ENCODE assay signal across 9 cellular contexts in genomic region chr1:39690943-39691382, GRCh38. TPM values are rescaled to one million over a fixed set of nuclear protein-coding genes. Genes with fewer than 3 reads are reported as not detected.
DNase-seq lines count a peak whose midpoint lies in the region; ATAC-seq and TF ChIP-seq lines count a peak whose summit lies in the region.
"Had no signal": no experiment of that assay in that cellular context is flagged by ENCODE, and none has a peak within 500 bp of the region (broad histone marks: within the 10 kb centered on the region; RNA-seq: fewer than 3 reads in every experiment).

No MANE protein-coding gene starts in this region.

- TF ChIP-seq CTCF in A673 (conservative IDR thresholded peaks at IDR 0.05; ENCODE audit: low read depth, low read length) (no peak), GM23338 (conservative IDR thresholded peaks at IDR 0.05; ENCODE audit: low read depth in 2 of 2) (no peak), ascending aorta (IDR thresholded peaks at IDR 0.05) (no peak)

- BruUV-seq in A673 (replicated peaks; lab: Mats Ljungman, UMichigan) = no TSS peak

- intact Hi-C loops in A673 (cut with micrococcal nuclease; ENCODE audit: unreplicated experiment) (no loop called here), ascending aorta (cut with DNase I) (no loop called here)
- intact Hi-C loops in naive thymus-derived CD4-positive, alpha-beta T cell (cut with micrococcal nuclease) = loop anchor here (1.0 to 5.0 kb wide), 9 partner anchors 10 to 841 kb away; partner anchors contain the start of genes PPIE (in 2 of the 2), CAP1 (in 1 of the 2), MYCBP (in 1 of the 2) and MYCL (in 1 of the 2)

- POLR2A ChIA-PET in A673 (lab: Charles Lee; ENCODE audit: low non-redundant PET) = interaction anchor here (0.6 kb wide), 1 partner anchor 17 kb away, joined by 3 read pairs; no protein-coding TSS in a partner anchor
- POLR2A ChIA-PET in naive thymus-derived CD4-positive, alpha-beta T cell (lab: Charles Lee) = interaction anchor here (0.6 to 6.2 kb wide), 7 partner anchors 9 to 48 kb away, joined by 3 to 76 read pairs (median 11); partner anchors contain the start of genes NT5C1A and PPIE

- H4K20me1 ChIP-seq in GM23338 (replicated peaks; ENCODE audit: insufficient read depth) = 0 out of 2 replicates have a peak, but pooled peaks cover 13% of the 10 kb centered on the region

- CTCF ChIA-PET in A673 (lab: Charles Lee) = interaction anchor here (1.0 kb wide), 2 partner anchors 11 to 84 kb away, joined by 3 to 4 read pairs; no protein-coding TSS in a partner anchor
- CTCF ChIA-PET in naive thymus-derived CD4-positive, alpha-beta T cell (lab: Charles Lee) = interaction anchor here (0.5 to 2.5 kb wide), 4 partner anchors 18 to 1233 kb away, joined by 3 to 19 read pairs (median 4); partner anchors contain the start of gene NT5C1A

- H3K27me3 Mint-ChIP-seq in GM23338 (ENCODE audit: insufficient read depth, low read depth, poor library complexity) = peaks cover 97% of the 10 kb centered on the region
- peaks cover 0 to 65% (median 13%) of the 10 kb centered on the region in 5 donors for H3K27me3 Mint-ChIP-seq in naive thymus-derived CD4-positive, alpha-beta T cell

- ATAC-seq in GM23338 (no peak), GM21526 (IDR thresholded peaks at IDR 0.05; ENCODE audit: low FRiP score, unreplicated experiment) (no peak), GM21576 (IDR thresholded peaks at IDR 0.05; ENCODE audit: unreplicated experiment) (no peak)
- ATAC-seq in naive thymus-derived CD4-positive, alpha-beta T cell = no peak

- H3K4me1 ChIP-seq in A673 (ENCODE audit: insufficient read depth, low read length, poor library complexity, severe bottlenecking) (peaks cover 11% of the 10 kb centered on the region), GM23338 (ENCODE audit: insufficient read depth) (no peaks in the 10 kb centered on the region; the same call in 1 of the 2 replicates), ascending aorta (peaks cover 4 to 15% of the 10 kb centered on the region in 2 donors)
- H3K4me1 ChIP-seq in naive thymus-derived CD4-positive, alpha-beta T cell (ENCODE audit: control insufficient read depth in 2 of 2, insufficient read depth in 2 of 2, low read length in 2 of 2) = peaks cover 21 to 36% of the 10 kb centered on the region in 2 donors

- H3K4me1 Mint-ChIP-seq in GM23338 = peaks cover 14% of the 10 kb centered on the region
- peaks cover 22 to 48% (median 28%) of the 10 kb centered on the region in 7 donors for H3K4me1 Mint-ChIP-seq in naive thymus-derived CD4-positive, alpha-beta T cell

- H3K27me3 ChIP-seq in A673 (replicated peaks; ENCODE audit: insufficient read depth, low read depth, low read length, poor library complexity) (peaks cover 73% of the 10 kb centered on the region), GM23338 (ENCODE audit: insufficient read depth) (peaks cover 99% of the 10 kb centered on the region), ascending aorta (peaks cover 8% of the 10 kb centered on the region)
- no peaks in the 10 kb centered on the region for H3K27me3 ChIP-seq in naive thymus-derived CD4-positive, alpha-beta T cell (ENCODE audit: control insufficient read depth in 2 of 2, insufficient read depth in 2 of 2, low read length in 2 of 2)

- peak overlapping the region; percentile 87 for H3K4me2 ChIP-seq in GM23338

- H3K9me3 ChIP-seq in A673 (ENCODE audit: low read depth, low read length, poor library complexity, severe bottlenecking) = no peaks in the 10 kb centered on the region
- no peaks in the 10 kb centered on the region for H3K9me3 ChIP-seq in ascending aorta
- H3K9me3 ChIP-seq in naive thymus-derived CD4-positive, alpha-beta T cell (ENCODE audit: control insufficient read depth in 2 of 3, low read length in 3 of 3) = no peaks in the 10 kb centered on the region

- H3K36me3 ChIP-seq in A673 (ENCODE audit: insufficient read depth, low read length, poor library complexity, severe bottlenecking) = no peaks in the 10 kb centered on the region
- no peaks in the 10 kb centered on the region for H3K36me3 ChIP-seq in GM23338 (ENCODE audit: insufficient read depth)
- no peaks in the 10 kb centered on the region for H3K36me3 ChIP-seq in ascending aorta
- no peaks in the 10 kb centered on the region for H3K36me3 ChIP-seq in naive thymus-derived CD4-positive, alpha-beta T cell (ENCODE audit: control insufficient read depth in 2 of 3, insufficient read depth in 3 of 3, low read length in 3 of 3)

- DNase-seq in A673 (ENCODE audit: low spot score) (no peak), GM23338 (ENCODE audit: low spot score) (no peak), ascending aorta (ENCODE audit: low spot score in 2 of 2) (no peak), H4 (ENCODE audit: low spot score) (no peak), NCI-H187 (lab: John Stamatoyannopoulos, UW) (no peak)
- peak in 2 of 9 donors; percentile 11 to 18 for DNase-seq in naive thymus-derived CD4-positive, alpha-beta T cell

- peak overlapping the region; percentile 69; the same call in 1 of the 2 replicates for H2AFZ ChIP-seq in GM23338

- H3K79me2 ChIP-seq in GM23338 (replicated peaks; ENCODE audit: insufficient read depth) = no peaks in the 10 kb centered on the region

- H3K9me2 ChIP-seq in GM23338 (ENCODE audit: insufficient read depth) = no peaks in the 10 kb centered on the region

- H3K4me3 ChIP-seq in A673 (ENCODE audit: low read depth, low read length, poor library complexity, severe bottlenecking) (peak overlapping the region; percentile 39), GM23338 (peak overlapping the region; percentile 59), ascending aorta (peak overlapping the region; percentile 42 to 63)
- peak overlapping the region; percentile 89 for H3K4me3 ChIP-seq in naive thymus-derived CD4-positive, alpha-beta T cell (ENCODE audit: low read length)

- no peaks in the 10 kb centered on the region for H3F3A ChIP-seq in GM23338 (replicated peaks; ENCODE audit: low read depth)

- H3K9me3 Mint-ChIP-seq in GM23338 = no peaks in the 10 kb centered on the region; the same call in 2 of the 3 replicates
- no peaks in the 10 kb centered on the region for H3K9me3 Mint-ChIP-seq in naive thymus-derived CD4-positive, alpha-beta T cell

- no peaks in the 10 kb centered on the region for H3K36me3 Mint-ChIP-seq in GM23338 (ENCODE audit: low read depth)
- H3K36me3 Mint-ChIP-seq in naive thymus-derived CD4-positive, alpha-beta T cell = peaks cover 0 to 4% (median 0%) of the 10 kb centered on the region in 5 donors

- H3K27ac ChIP-seq in A673 (ENCODE audit: low read depth, low read length, poor library complexity, severe bottlenecking) = no peak overlapping the region
- H3K27ac ChIP-seq in GM23338 (ENCODE audit: low read depth) = no peak overlapping the region
- no peak overlapping the region for H3K27ac ChIP-seq in ascending aorta
- H3K27ac ChIP-seq in naive thymus-derived CD4-positive, alpha-beta T cell (ENCODE audit: low read depth, low read length) = peak overlapping the region; percentile 69

- peak overlapping the region; percentile 59 for H3K4me3 Mint-ChIP-seq in GM23338
- peak overlapping the region; percentile 69 to 90 (median 86) for H3K4me3 Mint-ChIP-seq in naive thymus-derived CD4-positive, alpha-beta T cell

- H3K27ac Mint-ChIP-seq in GM23338 = no peak overlapping the region
- H3K27ac Mint-ChIP-seq in naive thymus-derived CD4-positive, alpha-beta T cell = peak overlapping the region; percentile 47 to 92 (median 84)

TF ChIP-seq in GM23338, 12 proteins besides CTCF, POLR2A, EP300 and RAD21 (continues in another document):
- TF ChIP-seq ZNF114 (CRISPR knock-in tag; IDR thresholded peaks at IDR 0.05) = no peak
- TF ChIP-seq EZH2 (IDR thresholded peaks at IDR 0.05; ENCODE audit: low read depth, unreplicated experiment) = peak; percentile 51
- TF ChIP-seq STAT1 (IDR thresholded peaks at IDR 0.05; ENCODE audit: unreplicated experiment) = no peak
- TF ChIP-seq NANOG (IDR thresholded peaks at IDR 0.05; ENCODE audit: borderline replicate concordance) = no peak

RNA-seq across cellular contexts. Expression of gene HPCAL4, which starts 0.3 kb away (rescaled TPM):
- not detected in 2 replicates for total RNA-seq in A673 (2021)
- total RNA-seq in GM23338 (2014; rRNA removed; shearing (Covaris generic)) = 1.1 and 1.2 TPM in 2 replicates
- polyA plus RNA-seq in GM23338 (2016; fragmentation: Nextera tagmentation; extraction: Ambion mirVana) = 0.08 and 0.12 TPM in 2 replicates
- total RNA-seq in ascending aorta = not detected
- total RNA-seq in naive thymus-derived CD4-positive, alpha-beta T cell = 10 to 100 TPM in 4 of 5 experiments, 1 to 10 TPM in 1; 2.9 to 49.0 (median 18.7) TPM
- polyA plus RNA-seq in naive thymus-derived CD4-positive, alpha-beta T cell = 1 to 10 TPM; 3.6 to 9.4 TPM
- 0.46 and 0.74 TPM in 2 replicates for total RNA-seq in H4 (2014; rRNA removed; shearing (Covaris generic))

RNA-seq across cellular contexts. Expression of gene NT5C1A, which starts 19.1 kb away (rescaled TPM):
- not detected in 2 replicates for total RNA-seq in A673 (2021)
- total RNA-seq in GM23338 (2014; rRNA removed; shearing (Covaris generic)) = not detected in 2 replicates
- not detected in 2 replicates for polyA plus RNA-seq in GM23338 (2016; fragmentation: Nextera tagmentation; extraction: Ambion mirVana)
- total RNA-seq in ascending aorta = not detected
- under 1 TPM in 3 of 5 experiments, not detected in 2; 0.37 to 0.92 (median 0.65) TPM for total RNA-seq in naive thymus-derived CD4-positive, alpha-beta T cell
- not detected for polyA plus RNA-seq in naive thymus-derived CD4-positive, alpha-beta T cell
- 0.97 TPM in 1 of 2 replicates, not detected in the other for total RNA-seq in H4 (2014; rRNA removed; shearing (Covaris generic))
- total RNA-seq: Daoy had no signal

RNA-seq across cellular contexts. Expression of gene PPIE, which starts 47.7 kb away (rescaled TPM):
- total RNA-seq in A673 (2021) (62.8 and 71.0 TPM in 2 replicates), ascending aorta (58.3 TPM)
- 24.3 and 27.8 TPM in 2 replicates for total RNA-seq in GM23338 (2014; rRNA removed; shearing (Covaris generic))
- polyA plus RNA-seq in GM23338 (2016; fragmentation: Nextera tagmentation; extraction: Ambion mirVana) = 50.3 and 51.9 TPM in 2 replicates
- 10 to 100 TPM; 52.3 to 79.1 (median 61.3) TPM for total RNA-seq in naive thymus-derived CD4-positive, alpha-beta T cell
- 100 to 1,000 TPM; 104 to 119 TPM for polyA plus RNA-seq in naive thymus-derived CD4-positive, alpha-beta T cell
- total RNA-seq in H4 (2014; rRNA removed; shearing (Covaris generic)) = 43.7 and 49.4 TPM in 2 replicates

RNA-seq across cellular contexts. Expression of gene HEYL, which starts 51.5 kb away (rescaled TPM):
- total RNA-seq in A673 (2021) (0.77 and 1.3 TPM in 2 replicates), ascending aorta (34.0 TPM)
- total RNA-seq in GM23338 (2014; rRNA removed; shearing (Covaris generic)) = 4.1 and 4.5 TPM in 2 replicates
- polyA plus RNA-seq in GM23338 (2016; fragmentation: Nextera tagmentation; extraction: Ambion mirVana) = 1.6 and 1.8 TPM in 2 replicates
- total RNA-seq in naive thymus-derived CD4-positive, alpha-beta T cell = under 1 TPM in 2 of 5 experiments, not detected in 3; 0.08 to 0.16 TPM
- polyA plus RNA-seq in naive thymus-derived CD4-positive, alpha-beta T cell = under 1 TPM in 1 of 2 donors, not detected in 1; 0.18 TPM
- not detected in 2 replicates for total RNA-seq in H4 (2014; rRNA removed; shearing (Covaris generic))
- total RNA-seq: Daoy had no signal

Comparison
In these comparisons a context has a peak if more than half of its experiments do, and no peak if none do; other contexts are left out.
1. H3K4me3 ChIP-seq: peak in every context shown above with its lines; median percentile 89 in naive thymus-derived CD4-positive, alpha-beta T cell; 59 in GM23338; 52 in ascending aorta; 39 in A673.
2. intact Hi-C loops: an anchor here in naive thymus-derived CD4-positive, alpha-beta T cell (1.0 to 5.0 kb wide); none called in A673 and ascending aorta.